1 cellular context compared by ENCODE assay signal in genomic region chr3:79085166-79085565, GRCh38.
TF ChIP-seq lines count a peak whose summit lies in the region.

No MANE protein-coding gene starts in this region.

TF ChIP-seq in GM23338, 12 proteins besides CTCF, POLR2A, EP300 and RAD21:
- no peak for TF ChIP-seq REST (IDR thresholded peaks at IDR 0.05; ENCODE audit: unreplicated experiment)
- TF ChIP-seq ETS1 (IDR thresholded peaks at IDR 0.05) = no peak
- TF ChIP-seq ZNF462 (CRISPR knock-in tag; IDR thresholded peaks at IDR 0.05) = no peak
- no peak for TF ChIP-seq ZNF331 (CRISPR knock-in tag; IDR thresholded peaks at IDR 0.05; ENCODE audit: low read depth)
- TF ChIP-seq POLR2AphosphoS5 (IDR thresholded peaks at IDR 0.05; ENCODE audit: low read depth) = no peak
- TF ChIP-seq CREB1 (CRISPR knock-in tag; IDR thresholded peaks at IDR 0.05; ENCODE audit: low read depth) = no peak
- no peak for TF ChIP-seq STAT1 (IDR thresholded peaks at IDR 0.05; ENCODE audit: unreplicated experiment)
- no peak for TF ChIP-seq ZNF114 (CRISPR knock-in tag; IDR thresholded peaks at IDR 0.05)
- TF ChIP-seq EZH2phosphoT487 (IDR thresholded peaks at IDR 0.05; ENCODE audit: unreplicated experiment) = no peak
